ENCODE assay signal across 9 cellular contexts in genomic region chr1:23951646-23952095, GRCh38. TPM values are rescaled to one million over a fixed set of nuclear protein-coding genes. Genes with fewer than 3 reads are reported as not detected.
DNase-seq lines count a peak whose midpoint lies in the region; ATAC-seq, FAIRE-seq and TF ChIP-seq lines count a peak whose summit lies in the region.
"Had no signal": no experiment of that assay in that cellular context is flagged by ENCODE, and none has a peak within 500 bp of the region (broad histone marks: within the 10 kb centered on the region; RNA-seq: fewer than 3 reads in every experiment).

No MANE protein-coding gene starts in this region.

- H3K9me3 Mint-ChIP-seq in activated CD8-positive, alpha-beta T cell treated with anti-CD3 and anti-CD28 coated beads for 36 hours = peaks cover 5% of the 10 kb centered on the region

- DNase-seq in AG20443 (ENCODE audit: low spot score) = peak; percentile 93
- peak; percentile 54 for DNase-seq in HTR-8/SVneo (ENCODE audit: insufficient read length, low spot score)
- DNase-seq in coronary artery (ENCODE audit: low spot score) = no peak
- peak; percentile 51 for DNase-seq in myocyte (ENCODE audit: low read depth)
- no peak for DNase-seq in activated CD8-positive, alpha-beta T cell treated with anti-CD3 and anti-CD28 coated beads for 36 hours
- DNase-seq: SJCRH30 had no signal

- no peak for FAIRE-seq in HTR-8/SVneo (lab: Jason Lieb, UNC)

- no peaks in the 10 kb centered on the region for H3K27me3 Mint-ChIP-seq in activated CD8-positive, alpha-beta T cell treated with anti-CD3 and anti-CD28 coated beads for 36 hours

- H3K27ac Mint-ChIP-seq in activated CD8-positive, alpha-beta T cell treated with anti-CD3 and anti-CD28 coated beads for 36 hours = no peak overlapping the region

- H3K27ac ChIP-seq in coronary artery = peak overlapping the region; percentile 24 to 25
- H3K27ac ChIP-seq: SJCRH30 had no signal

- no peak overlapping the region for H3K4me3 Mint-ChIP-seq in activated CD8-positive, alpha-beta T cell treated with anti-CD3 and anti-CD28 coated beads for 36 hours

- POLR2A ChIA-PET in activated CD8-positive, alpha-beta T cell treated with anti-CD3 and anti-CD28 coated beads for 36 hours (lab: Charles Lee) = no interaction called here

- TF ChIP-seq CTCF in coronary artery (IDR thresholded peaks at IDR 0.05) = no peak
- no peak for TF ChIP-seq CTCF in activated CD8-positive, alpha-beta T cell treated with anti-CD3 and anti-CD28 coated beads for 36 hours (IDR thresholded peaks at IDR 0.05)

- CTCF ChIA-PET in activated CD8-positive, alpha-beta T cell treated with anti-CD3 and anti-CD28 coated beads for 36 hours (lab: Charles Lee) = no interaction called here

- H3K4me1 Mint-ChIP-seq in activated CD8-positive, alpha-beta T cell treated with anti-CD3 and anti-CD28 coated beads for 36 hours (ENCODE audit: low read depth) = peaks cover 13% of the 10 kb centered on the region

- intact Hi-C loops in activated CD8-positive, alpha-beta T cell treated with anti-CD3 and anti-CD28 coated beads for 36 hours (cut with micrococcal nuclease) = no loop called here

- H3K36me3 Mint-ChIP-seq in activated CD8-positive, alpha-beta T cell treated with anti-CD3 and anti-CD28 coated beads for 36 hours (ENCODE audit: low read depth) = no peaks in the 10 kb centered on the region

- ATAC-seq in GM19452 (IDR thresholded peaks at IDR 0.05; ENCODE audit: unreplicated experiment) (no peak), GM21528 (IDR thresholded peaks at IDR 0.05; ENCODE audit: low FRiP score, unreplicated experiment) (no peak)
- ATAC-seq in activated CD4-positive, CD25-positive, alpha-beta regulatory T cell treated with anti-CD3 and anti-CD28 coated beads, Interleukin-2, amount 50 U/mL, for 24 hours = no peak
- ATAC-seq in activated CD8-positive, alpha-beta T cell treated with anti-CD3 and anti-CD28 coated beads for 36 hours = no peak

- no peak overlapping the region for H3K4me3 ChIP-seq in coronary artery
- H3K4me3 ChIP-seq: SJCRH30 had no signal

RNA-seq across cellular contexts. Expression of gene PNRC2, which starts 8.0 kb away (rescaled TPM):
- total RNA-seq in myocyte = 64.8 and 73.8 TPM in 2 replicates
- polyA plus RNA-seq in myocyte (2012) = 20.6 TPM
- 100 to 1,000 TPM; 130 to 133 TPM for total RNA-seq in activated CD8-positive, alpha-beta T cell treated with anti-CD3 and anti-CD28 coated beads for 36 hours

RNA-seq across cellular contexts. Expression of gene SRSF10, which starts 28.5 kb away (rescaled TPM):
- 90.9 and 99.3 TPM in 2 replicates for total RNA-seq in myocyte
- polyA plus RNA-seq in myocyte (2012) = 57.7 TPM
- total RNA-seq in activated CD8-positive, alpha-beta T cell treated with anti-CD3 and anti-CD28 coated beads for 36 hours = 100 to 1,000 TPM; 203 to 206 TPM

RNA-seq across cellular contexts. Expression of gene CNR2, which starts 38.5 kb away (rescaled TPM):
- total RNA-seq in myocyte = not detected in 2 replicates
- polyA plus RNA-seq in myocyte (2012) = not detected
- total RNA-seq in activated CD8-positive, alpha-beta T cell treated with anti-CD3 and anti-CD28 coated beads for 36 hours = under 1 TPM; 0.25 TPM
- total RNA-seq: SJCRH30 had no signal

Comparison
In these comparisons a context has a peak if more than half of its experiments do, and no peak if none do; other contexts are left out.
1. DNase-seq: peak in AG20443 (single experiment), HTR-8/SVneo (single experiment) and myocyte (single experiment); none in coronary artery (single experiment) and activated CD8-positive, alpha-beta T cell treated with anti-CD3 and anti-CD28 coated beads for 36 hours (single experiment).